13 cellular contexts compared by ENCODE assay signal in the genomic region with DNA sequence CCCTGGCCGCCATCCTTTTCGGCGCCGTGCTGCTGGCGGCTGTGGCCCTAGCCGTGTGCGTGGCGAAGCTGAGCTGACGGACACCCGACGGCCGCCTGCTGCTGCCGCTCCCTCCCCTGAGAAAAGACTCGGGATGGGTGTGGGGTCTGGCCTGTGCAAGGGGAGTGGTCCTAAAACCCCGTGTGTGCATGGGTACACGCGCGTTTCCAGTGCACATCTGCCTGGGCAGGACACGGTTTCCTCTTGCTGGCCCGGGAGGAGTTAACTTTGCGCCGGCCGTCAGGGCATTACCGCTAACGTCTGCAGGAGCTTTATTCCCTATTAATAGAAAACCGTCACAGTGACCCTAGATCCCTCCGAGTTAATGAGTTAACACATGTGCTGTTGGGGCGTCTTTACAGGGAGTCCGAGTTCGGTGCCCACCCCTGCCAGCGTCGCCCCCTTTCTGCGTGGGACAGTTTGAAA. TPM values are rescaled to one million over a fixed set of nuclear protein-coding genes. Genes with fewer than 3 reads are reported as not detected.
DNase-seq lines count a peak whose midpoint lies in the region; ATAC-seq and TF ChIP-seq lines count a peak whose summit lies in the region.
"Had no signal": no experiment of that assay in that cellular context is flagged by ENCODE, and none has a peak within 500 bp of the region (broad histone marks: within the 10 kb centered on the region; RNA-seq: fewer than 3 reads in every experiment).

No MANE protein-coding gene starts in this region.

- POLR2A ChIA-PET in activated CD8-positive, alpha-beta T cell treated with anti-CD3 and anti-CD28 coated beads for 36 hours (lab: Charles Lee), result interaction anchor here (0.9 to 4.7 kb wide), 5 partner anchors 8 to 97 kb away, joined by 3 to 43 read pairs (median 7); a partner anchor contains a TSS

- TF ChIP-seq CTCF in activated CD8-positive, alpha-beta T cell treated with anti-CD3 and anti-CD28 coated beads for 36 hours (IDR thresholded peaks at IDR 0.05), result no peak
- TF ChIP-seq CTCF in stomach (IDR thresholded peaks at IDR 0.05), result no peak

- no peaks in the 10 kb centered on the region for H3K9me3 ChIP-seq in stomach
- H3K9me3 ChIP-seq: upper lobe of left lung had no signal

- intact Hi-C loops in activated CD8-positive, alpha-beta T cell treated with anti-CD3 and anti-CD28 coated beads for 36 hours (cut with micrococcal nuclease), result no loop called here
- intact Hi-C loops in stomach (cut with DNase I; ENCODE audit: low total_unique reads) (no loop called here), posterior cingulate gyrus (cut with DNase I) (loop anchor here (10.0 kb wide), 2 partner anchors 92 to 298 kb away; a partner anchor contains a TSS)

- H3K4me3 Mint-ChIP-seq in activated naive CD8-positive, alpha-beta T cell, result peak overlapping the region; percentile 70
- H3K4me3 Mint-ChIP-seq in activated naive CD8-positive, alpha-beta T cell treated with anti-CD3 and anti-CD28 coated beads, Interleukin-2, amount 50 U/mL, for 24 hours, result no peak overlapping the region
- peak overlapping the region; percentile 53 for H3K4me3 Mint-ChIP-seq in activated CD8-positive, alpha-beta T cell treated with anti-CD3 and anti-CD28 coated beads for 36 hours

- H3K4me3 ChIP-seq in stomach, result peak overlapping the region; percentile 92 to 100 (median 98)

- H3K36me3 ChIP-seq in stomach, result no peaks in the 10 kb centered on the region
- H3K36me3 ChIP-seq: upper lobe of left lung had no signal

- H3K27ac ChIP-seq in stomach, result peak overlapping the region in 3 of 5 donors; percentile 10 to 92 (median 57)
- H3K27ac ChIP-seq: HL-60 had no signal

- peaks cover 0 to 27% (median 19%) of the 10 kb centered on the region in 3 donors for H3K27me3 ChIP-seq in stomach

- H3K27ac Mint-ChIP-seq in activated naive CD8-positive, alpha-beta T cell, result no peak overlapping the region
- no peak overlapping the region for H3K27ac Mint-ChIP-seq in activated naive CD8-positive, alpha-beta T cell treated with anti-CD3 and anti-CD28 coated beads, Interleukin-2, amount 50 U/mL, for 24 hours
- H3K27ac Mint-ChIP-seq in activated CD8-positive, alpha-beta T cell treated with anti-CD3 and anti-CD28 coated beads for 36 hours, result no peak overlapping the region
- H3K27ac Mint-ChIP-seq: dendritic cell treated with granulocyte-macrophage colony-stimulating factor and Interleukin-4, amounts not matched to agents 40 ng/mL and 50 ng/mL, for 4 days had no signal

- ATAC-seq in activated naive CD8-positive, alpha-beta T cell treated with anti-CD3 and anti-CD28 coated beads, Interleukin-2, amount 50 U/mL, for 24 hours, result no peak
- no peak for ATAC-seq in activated CD8-positive, alpha-beta T cell treated with anti-CD3 and anti-CD28 coated beads for 36 hours

- no peaks in the 10 kb centered on the region for H3K36me3 Mint-ChIP-seq in activated naive CD8-positive, alpha-beta T cell
- no peaks in the 10 kb centered on the region for H3K36me3 Mint-ChIP-seq in activated naive CD8-positive, alpha-beta T cell treated with anti-CD3 and anti-CD28 coated beads, Interleukin-2, amount 50 U/mL, for 24 hours (ENCODE audit: low read depth)
- H3K36me3 Mint-ChIP-seq in activated CD8-positive, alpha-beta T cell treated with anti-CD3 and anti-CD28 coated beads for 36 hours (ENCODE audit: low read depth), result peaks cover 2% of the 10 kb centered on the region

- DNase-seq in activated naive CD8-positive, alpha-beta T cell treated with anti-CD3 and anti-CD28 coated beads, Interleukin-2, amount 50 U/mL, for 24 hours, result no peak
- no peak for DNase-seq in activated CD8-positive, alpha-beta T cell treated with anti-CD3 and anti-CD28 coated beads for 36 hours
- DNase-seq in left kidney (ENCODE audit: low read depth, low spot score) (peak; percentile 29), stomach (no peak), SK-N-DZ (ENCODE audit: low spot score) (no peak), posterior cingulate gyrus (no peak), NAMALWA (ENCODE audit: low spot score) (no peak)
- DNase-seq: C1 segment of cervical spinal cord, NCI-H1417 treated with DMSO at 0.1 percent for 48 hours had no signal

- H3K9me3 Mint-ChIP-seq in activated naive CD8-positive, alpha-beta T cell (ENCODE audit: low read depth), result no peaks in the 10 kb centered on the region
- no peaks in the 10 kb centered on the region for H3K9me3 Mint-ChIP-seq in activated naive CD8-positive, alpha-beta T cell treated with anti-CD3 and anti-CD28 coated beads, Interleukin-2, amount 50 U/mL, for 24 hours
- no peaks in the 10 kb centered on the region for H3K9me3 Mint-ChIP-seq in activated CD8-positive, alpha-beta T cell treated with anti-CD3 and anti-CD28 coated beads for 36 hours
- H3K9me3 Mint-ChIP-seq: dendritic cell treated with granulocyte-macrophage colony-stimulating factor and Interleukin-4, amounts not matched to agents 40 ng/mL and 50 ng/mL, for 4 days had no signal

- H3K4me1 ChIP-seq in stomach, result peaks cover 32 to 52% (median 41%) of the 10 kb centered on the region in 4 donors

- TF ChIP-seq EP300 in stomach (IDR thresholded peaks at IDR 0.05), result no peak

- TF ChIP-seq POLR2A in stomach (IDR thresholded peaks at IDR 0.05), result no peak

- H3K4me1 Mint-ChIP-seq in activated naive CD8-positive, alpha-beta T cell (ENCODE audit: low read depth), result peaks cover 25% of the 10 kb centered on the region
- H3K4me1 Mint-ChIP-seq in activated naive CD8-positive, alpha-beta T cell treated with anti-CD3 and anti-CD28 coated beads, Interleukin-2, amount 50 U/mL, for 24 hours, result peaks cover 19% of the 10 kb centered on the region
- peaks cover 25% of the 10 kb centered on the region for H3K4me1 Mint-ChIP-seq in activated CD8-positive, alpha-beta T cell treated with anti-CD3 and anti-CD28 coated beads for 36 hours (ENCODE audit: low read depth)

- 17 to 26% (median 21%) methylated on average over 14 to 33 of the region's 33 CpGs for WGBS in stomach, 5 donors

- peaks cover 6% of the 10 kb centered on the region for H3K27me3 Mint-ChIP-seq in activated naive CD8-positive, alpha-beta T cell
- peaks cover 15% of the 10 kb centered on the region for H3K27me3 Mint-ChIP-seq in activated naive CD8-positive, alpha-beta T cell treated with anti-CD3 and anti-CD28 coated beads, Interleukin-2, amount 50 U/mL, for 24 hours
- peaks cover 12% of the 10 kb centered on the region for H3K27me3 Mint-ChIP-seq in activated CD8-positive, alpha-beta T cell treated with anti-CD3 and anti-CD28 coated beads for 36 hours

- CTCF ChIA-PET in activated CD8-positive, alpha-beta T cell treated with anti-CD3 and anti-CD28 coated beads for 36 hours (lab: Charles Lee), result interaction anchor here (1.0 to 1.2 kb wide), 3 partner anchors 14 to 77 kb away, joined by 4 to 5 read pairs (median 4); a partner anchor contains a TSS

RNA-seq across cellular contexts. Expression of a gene that starts 1.3 kb away (rescaled TPM):
- total RNA-seq in activated CD8-positive, alpha-beta T cell treated with anti-CD3 and anti-CD28 coated beads for 36 hours, result under 1 TPM; 0.18 to 0.32 TPM
- total RNA-seq in stomach, result 1 to 10 TPM in 1 of 5 donors, under 1 TPM in 1, not detected in 3; 0.73 to 1.2 TPM
- polyA plus RNA-seq in stomach, result under 1 TPM; 0.15 to 0.19 (median 0.18) TPM
- polyA plus RNA-seq in SK-N-DZ (2014; cell fraction: cytosol; rRNA removed), result 0.37 and 1.0 TPM in 2 replicates
- 0.24 and 0.31 TPM in 2 replicates for polyA plus RNA-seq in SK-N-DZ (2014; cell fraction: nucleus; rRNA removed)

RNA-seq across cellular contexts. Expression of a gene that starts 1.9 kb away (rescaled TPM):
- 10 to 100 TPM; 34.2 to 41.0 TPM for total RNA-seq in activated CD8-positive, alpha-beta T cell treated with anti-CD3 and anti-CD28 coated beads for 36 hours
- 10 to 100 TPM; 19.8 to 61.7 (median 33.3) TPM for total RNA-seq in stomach
- 10 to 100 TPM in 2 of 3 donors, 1 to 10 TPM in 1; 8.8 to 14.1 (median 10.5) TPM for polyA plus RNA-seq in stomach
- 15.6 and 18.6 TPM in 2 replicates for polyA plus RNA-seq in SK-N-DZ (2014; cell fraction: cytosol; rRNA removed)
- 23.8 and 37.0 TPM in 2 replicates for polyA plus RNA-seq in SK-N-DZ (2014; cell fraction: nucleus; rRNA removed)

RNA-seq across cellular contexts. Expression of a gene that starts 14.7 kb away (rescaled TPM):
- total RNA-seq in activated CD8-positive, alpha-beta T cell treated with anti-CD3 and anti-CD28 coated beads for 36 hours, result 10 to 100 TPM; 16.1 to 17.5 TPM
- 10 to 100 TPM in 2 of 5 donors, 1 to 10 TPM in 2, not detected in 1; 2.0 to 19.2 (median 9.3) TPM for total RNA-seq in stomach
- 1 to 10 TPM; 6.9 to 8.8 (median 7.8) TPM for polyA plus RNA-seq in stomach
- 3.1 and 3.2 TPM in 2 replicates for polyA plus RNA-seq in SK-N-DZ (2014; cell fraction: cytosol; rRNA removed)
- polyA plus RNA-seq in SK-N-DZ (2014; cell fraction: nucleus; rRNA removed), result 1.1 and 1.6 TPM in 2 replicates

RNA-seq across cellular contexts. Expression of a gene that starts 42.6 kb away (rescaled TPM):
- total RNA-seq in activated CD8-positive, alpha-beta T cell treated with anti-CD3 and anti-CD28 coated beads for 36 hours, result under 1 TPM in 1 of 2 experiments, not detected in 1; 0.13 TPM
- under 1 TPM in 1 of 5 donors, not detected in 4; 0.73 TPM for total RNA-seq in stomach
- under 1 TPM in 1 of 3 donors, not detected in 2; 0.03 TPM for polyA plus RNA-seq in stomach
- polyA plus RNA-seq in SK-N-DZ (2014; cell fraction: cytosol; rRNA removed), result 10.2 and 10.5 TPM in 2 replicates
- 11.3 and 19.7 TPM in 2 replicates for polyA plus RNA-seq in SK-N-DZ (2014; cell fraction: nucleus; rRNA removed)
